In the genomic region with DNA sequence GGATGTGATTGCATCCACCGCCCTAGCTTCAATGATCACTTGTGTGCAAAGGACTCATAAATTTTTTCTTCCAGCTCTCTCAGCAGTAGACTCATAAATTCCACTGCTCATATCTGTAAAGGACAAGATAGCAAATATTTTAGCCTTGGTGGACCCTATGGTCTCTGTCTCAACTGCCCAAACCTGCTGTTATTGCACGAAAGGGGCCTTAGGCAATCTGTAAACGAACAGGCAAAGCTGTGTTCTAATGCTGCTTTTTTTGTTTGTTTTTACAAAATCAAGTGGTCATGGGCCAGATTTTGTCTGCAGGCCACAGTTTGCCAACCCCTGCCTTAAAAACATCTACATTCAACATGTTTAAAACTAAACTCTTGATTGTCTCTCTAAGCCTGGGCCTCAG, we compare ENCODE assay signal across 18 cellular contexts. TPM values are rescaled to one million over a fixed set of nuclear protein-coding genes. Genes with fewer than 3 reads are reported as not detected.
DNase-seq lines count a peak whose midpoint lies in the region; ATAC-seq and TF ChIP-seq lines count a peak whose summit lies in the region.
"Had no signal": no experiment of that assay in that cellular context is flagged by ENCODE, and none has a peak within 500 bp of the region (broad histone marks: within the 10 kb centered on the region; RNA-seq: fewer than 3 reads in every experiment).

No MANE protein-coding gene starts in this region.

- H3K36me3 ChIP-seq in lower lobe of right lung (no peaks in the 10 kb centered on the region), vagina (no peaks in the 10 kb centered on the region)
- H3K36me3 ChIP-seq: HAP-1 had no signal

- no peak overlapping the region for H3K4me3 Mint-ChIP-seq in activated CD8-positive, alpha-beta T cell treated with anti-CD3 and anti-CD28 coated beads for 36 hours
- H3K4me3 Mint-ChIP-seq: CD4-positive, CD25-positive, alpha-beta regulatory T cell had no signal

- CTCF ChIA-PET in activated CD8-positive, alpha-beta T cell treated with anti-CD3 and anti-CD28 coated beads for 36 hours (lab: Charles Lee) = no interaction called here

- no peak overlapping the region for H3K27ac Mint-ChIP-seq in activated CD8-positive, alpha-beta T cell treated with anti-CD3 and anti-CD28 coated beads for 36 hours
- H3K27ac Mint-ChIP-seq: CD4-positive, CD25-positive, alpha-beta regulatory T cell had no signal

- TF ChIP-seq CTCF in lower lobe of right lung (IDR thresholded peaks at IDR 0.05) = no peak
- TF ChIP-seq CTCF in vagina (IDR thresholded peaks at IDR 0.05) = no peak
- TF ChIP-seq CTCF in activated CD8-positive, alpha-beta T cell treated with anti-CD3 and anti-CD28 coated beads for 36 hours (IDR thresholded peaks at IDR 0.05) = no peak

- H3K27ac ChIP-seq in lower lobe of right lung = peak overlapping the region; percentile 53
- H3K27ac ChIP-seq in vagina = peak overlapping the region; percentile 29

- H3K4me1 Mint-ChIP-seq in activated CD8-positive, alpha-beta T cell treated with anti-CD3 and anti-CD28 coated beads for 36 hours (ENCODE audit: low read depth) = no peaks in the 10 kb centered on the region
- H3K4me1 Mint-ChIP-seq: CD4-positive, CD25-positive, alpha-beta regulatory T cell had no signal

- no peak for ATAC-seq in lower lobe of right lung
- no peak for ATAC-seq in activated CD8-positive, alpha-beta T cell treated with anti-CD3 and anti-CD28 coated beads for 36 hours
- ATAC-seq: K562 had no signal

- no peaks in the 10 kb centered on the region for H3K36me3 Mint-ChIP-seq in activated CD8-positive, alpha-beta T cell treated with anti-CD3 and anti-CD28 coated beads for 36 hours (ENCODE audit: low read depth)

- H3K4me1 ChIP-seq in lower lobe of right lung (peaks cover 23% of the 10 kb centered on the region), vagina (peaks cover 52% of the 10 kb centered on the region)
- H3K4me1 ChIP-seq: HAP-1 had no signal

- H3K4me3 ChIP-seq in lower lobe of right lung (no peak overlapping the region), vagina (no peak overlapping the region)
- H3K4me3 ChIP-seq: HAP-1, K562 had no signal

- DNase-seq in RPMI7951 (ENCODE audit: low read depth) (peak; percentile 28), foreskin melanocyte (peak; percentile 81), lower lobe of right lung (no peak), vagina (ENCODE audit: extremely low spot score in 2 of 2) (no peak), OCI-M1 (lab: John Stamatoyannopoulos, UW) (no peak)
- no peak for DNase-seq in NK-92 treated with Interleukin-12 subunit alpha and Interleukin-12 subunit beta, amount 100 ng/mL, for 24 hours (lab: John Stamatoyannopoulos, UW)
- no peak for DNase-seq in activated CD8-positive, alpha-beta T cell treated with anti-CD3 and anti-CD28 coated beads for 36 hours
- DNase-seq: ACHN; CD4-positive, CD25-positive, alpha-beta regulatory T cell; DMS153; GF-D8; NCI-H1092 treated with DMSO at 0.1 percent for 48 hours; SHP77; SK-N-SH had no signal

- no peak for TF ChIP-seq POLR2A in vagina (IDR thresholded peaks at IDR 0.05)

- H3K27me3 ChIP-seq in lower lobe of right lung (ENCODE audit: low read depth) (no peaks in the 10 kb centered on the region), vagina (no peaks in the 10 kb centered on the region)

- H3K9me3 Mint-ChIP-seq in activated CD8-positive, alpha-beta T cell treated with anti-CD3 and anti-CD28 coated beads for 36 hours = no peaks in the 10 kb centered on the region

- POLR2A ChIA-PET in activated CD8-positive, alpha-beta T cell treated with anti-CD3 and anti-CD28 coated beads for 36 hours (lab: Charles Lee) = no interaction called here

- no peaks in the 10 kb centered on the region for H3K9me3 ChIP-seq in lower lobe of right lung
- H3K9me3 ChIP-seq in vagina = no peaks in the 10 kb centered on the region
- H3K9me3 ChIP-seq: HAP-1, SK-N-SH had no signal

- peaks cover 5% of the 10 kb centered on the region for H3K27me3 Mint-ChIP-seq in activated CD8-positive, alpha-beta T cell treated with anti-CD3 and anti-CD28 coated beads for 36 hours

- intact Hi-C loops in lower lobe of right lung (cut with DNase I) (no loop called here), vagina (cut with DNase I) (no loop called here)
- intact Hi-C loops in activated CD8-positive, alpha-beta T cell treated with anti-CD3 and anti-CD28 coated beads for 36 hours (cut with micrococcal nuclease) = no loop called here

RNA-seq across cellular contexts. Expression of a gene that starts 34.1 kb away (rescaled TPM):
- 0.36 and 0.68 TPM in 2 replicates for total RNA-seq in RPMI7951 (2014; rRNA removed; shearing (Covaris generic))
- total RNA-seq in lower lobe of right lung = 38.7 TPM
- 16.2 TPM for total RNA-seq in vagina
- total RNA-seq in activated CD8-positive, alpha-beta T cell treated with anti-CD3 and anti-CD28 coated beads for 36 hours = not detected
- total RNA-seq: CD4-positive, CD25-positive, alpha-beta regulatory T cell; Daoy; OCI-LY7 had no signal

RNA-seq across cellular contexts. Expression of a gene that starts 54.8 kb away (rescaled TPM):
- total RNA-seq in RPMI7951 (2014; rRNA removed; shearing (Covaris generic)) = 192 and 208 TPM in 2 replicates
- total RNA-seq in lower lobe of right lung = 374 TPM
- total RNA-seq in vagina = 186 TPM
- total RNA-seq in activated CD8-positive, alpha-beta T cell treated with anti-CD3 and anti-CD28 coated beads for 36 hours = 100 to 1,000 TPM; 157 to 168 TPM

Comparison
In these comparisons a context has a peak if more than half of its experiments do, and no peak if none do; other contexts are left out.
1. DNase-seq: peak in RPMI7951 (single experiment) and foreskin melanocyte (single experiment); none in lower lobe of right lung (single experiment), vagina (0 of 2), OCI-M1 (single experiment), NK-92 treated with Interleukin-12 subunit alpha and Interleukin-12 subunit beta, amount 100 ng/mL, for 24 hours (single experiment) and activated CD8-positive, alpha-beta T cell treated with anti-CD3 and anti-CD28 coated beads for 36 hours (single experiment).
2. RNA of a gene that starts 34.1 kb away (total RNA-seq): 38.7 TPM in lower lobe of right lung (single experiment) and 16.2 TPM in vagina (single experiment); 0.36 to 0.68 TPM in RPMI7951 and not detected in activated CD8-positive, alpha-beta T cell treated with anti-CD3 and anti-CD28 coated beads for 36 hours; every median in the first group is over 10 times any median in the second.